Comparison of ENCODE assay signal across 15 cellular contexts in the genomic region with DNA sequence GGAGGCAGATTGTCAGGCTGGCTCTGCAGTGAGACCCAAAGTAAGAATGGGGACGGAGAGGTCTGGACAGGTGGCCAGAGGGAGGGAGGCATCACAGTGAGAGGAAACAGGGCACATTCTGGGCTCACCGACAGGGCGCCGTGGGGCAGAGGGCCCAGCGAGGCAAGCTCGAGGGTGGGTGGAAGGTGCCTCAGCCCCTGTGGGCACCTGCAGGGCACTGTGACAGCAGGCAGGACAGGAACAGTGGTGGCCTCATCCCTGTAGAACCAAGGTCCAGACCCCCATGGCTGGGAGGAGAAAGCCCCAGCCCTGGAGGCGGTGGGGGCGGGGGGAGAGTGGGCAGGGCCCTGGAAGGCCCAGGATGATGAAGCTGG. TPM values are rescaled to one million over a fixed set of nuclear protein-coding genes. Genes with fewer than 3 reads are reported as not detected.
DNase-seq lines count a peak whose midpoint lies in the region; ATAC-seq and TF ChIP-seq lines count a peak whose summit lies in the region.
"Had no signal": no experiment of that assay in that cellular context is flagged by ENCODE, and none has a peak within 500 bp of the region (broad histone marks: within the 10 kb centered on the region; RNA-seq: fewer than 3 reads in every experiment).

No MANE protein-coding gene starts in this region.

- intact Hi-C loops in left ventricle myocardium inferior (cut with micrococcal nuclease) (no loop called here), left cardiac atrium (cut with DNase I) (no loop called here), esophagus muscularis mucosa (cut with DNase I) (no loop called here)

- DNase-seq in left ventricle myocardium inferior: no peak
- DNase-seq in left cardiac atrium: no peak
- DNase-seq in esophagus muscularis mucosa (ENCODE audit: extremely low spot score): no peak
- DNase-seq in progenitor cell of endocrine pancreas (ENCODE audit: low spot score, unreplicated experiment): no peak
- no peak for DNase-seq in RPMI8226
- DNase-seq in middle frontal gyrus (ENCODE audit: extremely low spot score, low spot score): no peak
- no peak for DNase-seq in hippocampal formation (lab: John Stamatoyannopoulos, UW)
- DNase-seq: activated T-cell treated with anti-CD3 and anti-CD28 coated beads for 4 hours, MG63, right lobe of liver, SK-N-SH had no signal

- peaks cover 74% of the 10 kb centered on the region for H3K4me1 ChIP-seq in left ventricle myocardium inferior
- peaks cover 53 to 96% (median 91%) of the 10 kb centered on the region in 4 donors for H3K4me1 ChIP-seq in esophagus muscularis mucosa
- H3K4me1 ChIP-seq: right lobe of liver had no signal

- H3K4me3 Mint-ChIP-seq in progenitor cell of endocrine pancreas (ENCODE audit: low read depth): no peak overlapping the region
- H3K4me3 Mint-ChIP-seq: memory B cell, WTC11 had no signal

- H3K27me3 ChIP-seq in left ventricle myocardium inferior (ENCODE audit: low read depth): no peaks in the 10 kb centered on the region
- no peaks in the 10 kb centered on the region for H3K27me3 ChIP-seq in esophagus muscularis mucosa
- H3K27me3 ChIP-seq: MG63, right lobe of liver, suprapubic skin had no signal

- no peak overlapping the region for H3K4me3 ChIP-seq in left ventricle myocardium inferior
- H3K4me3 ChIP-seq in esophagus muscularis mucosa: no peak overlapping the region
- H3K4me3 ChIP-seq: MG63, right lobe of liver had no signal

- no peak for TF ChIP-seq POLR2A in esophagus muscularis mucosa (IDR thresholded peaks at IDR 0.05; ENCODE audit: low read depth)

- WGBS in esophagus muscularis mucosa: 77% methylated on average over 4 of the region's 8 CpGs

- no peak for TF ChIP-seq EP300 in esophagus muscularis mucosa (IDR thresholded peaks at IDR 0.05)

- H3K4me1 Mint-ChIP-seq in progenitor cell of endocrine pancreas (ENCODE audit: low read depth): peaks cover 2% of the 10 kb centered on the region

- peaks cover 6% of the 10 kb centered on the region for H3K9me3 ChIP-seq in left ventricle myocardium inferior (replicated peaks)
- no peaks in the 10 kb centered on the region for H3K9me3 ChIP-seq in esophagus muscularis mucosa
- H3K9me3 ChIP-seq: MG63, right lobe of liver, SK-N-SH, suprapubic skin had no signal

- no peaks in the 10 kb centered on the region for H3K9me3 Mint-ChIP-seq in progenitor cell of endocrine pancreas (ENCODE audit: low read depth)
- H3K9me3 Mint-ChIP-seq: memory B cell, WTC11 had no signal

- H3K36me3 Mint-ChIP-seq in progenitor cell of endocrine pancreas (ENCODE audit: insufficient read depth): peaks cover 3% of the 10 kb centered on the region
- H3K36me3 Mint-ChIP-seq: WTC11 had no signal

- TF ChIP-seq CTCF in left ventricle myocardium inferior (IDR thresholded peaks at IDR 0.05; ENCODE audit: borderline replicate concordance) (no peak), esophagus muscularis mucosa (IDR thresholded peaks at IDR 0.05) (no peak), progenitor cell of endocrine pancreas (IDR thresholded peaks at IDR 0.05; ENCODE audit: unreplicated experiment) (no peak)

- peak overlapping the region; percentile 99 for H3K27ac ChIP-seq in left ventricle myocardium inferior (replicated peaks)
- peak overlapping the region; percentile 93 to 100 (median 97) for H3K27ac ChIP-seq in esophagus muscularis mucosa (replicated peaks in 1 of 4)

- H3K27ac Mint-ChIP-seq in progenitor cell of endocrine pancreas: peak overlapping the region; percentile 78
- H3K27ac Mint-ChIP-seq: memory B cell had no signal

- H3K36me3 ChIP-seq in left ventricle myocardium inferior (no peaks in the 10 kb centered on the region), esophagus muscularis mucosa (peaks cover 0 to 5% (median 1%) of the 10 kb centered on the region in 4 donors)
- H3K36me3 ChIP-seq: MG63, right lobe of liver, suprapubic skin had no signal

- no peak for ATAC-seq in left cardiac atrium
- ATAC-seq in GM18861 (IDR thresholded peaks at IDR 0.05; ENCODE audit: unreplicated experiment): no peak

- H3K27me3 Mint-ChIP-seq in progenitor cell of endocrine pancreas: no peaks in the 10 kb centered on the region

RNA-seq across cellular contexts. Expression of a gene that starts 27.7 kb away (rescaled TPM):
- total RNA-seq in left ventricle myocardium inferior (31.6 TPM), left cardiac atrium (10 to 100 TPM; 36.6 to 44.3 TPM), esophagus muscularis mucosa (100 to 1,000 TPM in 2 of 4 donors, 10 to 100 TPM in 2; 73.2 to 180 (median 99.9) TPM), progenitor cell of endocrine pancreas (49.7 and 51.7 TPM in 2 replicates)

RNA-seq across cellular contexts. Expression of a gene that starts 35.6 kb away (rescaled TPM):
- total RNA-seq in left ventricle myocardium inferior (not detected), left cardiac atrium (under 1 TPM in 1 of 2 donors, not detected in 1; 0.32 TPM), esophagus muscularis mucosa (1 to 10 TPM in 1 of 4 donors, under 1 TPM in 2, not detected in 1; 0.06 to 4.2 (median 0.17) TPM), progenitor cell of endocrine pancreas (36.3 and 40.7 TPM in 2 replicates)

RNA-seq across cellular contexts. Expression of a gene that starts 46.0 kb away (rescaled TPM):
- 14.5 TPM for total RNA-seq in left ventricle myocardium inferior
- total RNA-seq in left cardiac atrium: 10 to 100 TPM; 12.5 to 12.9 TPM
- total RNA-seq in esophagus muscularis mucosa: 10 to 100 TPM; 28.7 to 45.0 (median 34.2) TPM
- total RNA-seq in progenitor cell of endocrine pancreas: 33.4 and 43.9 TPM in 2 replicates
